Comparison of ENCODE assay signal across 18 cellular contexts in the genomic region with DNA sequence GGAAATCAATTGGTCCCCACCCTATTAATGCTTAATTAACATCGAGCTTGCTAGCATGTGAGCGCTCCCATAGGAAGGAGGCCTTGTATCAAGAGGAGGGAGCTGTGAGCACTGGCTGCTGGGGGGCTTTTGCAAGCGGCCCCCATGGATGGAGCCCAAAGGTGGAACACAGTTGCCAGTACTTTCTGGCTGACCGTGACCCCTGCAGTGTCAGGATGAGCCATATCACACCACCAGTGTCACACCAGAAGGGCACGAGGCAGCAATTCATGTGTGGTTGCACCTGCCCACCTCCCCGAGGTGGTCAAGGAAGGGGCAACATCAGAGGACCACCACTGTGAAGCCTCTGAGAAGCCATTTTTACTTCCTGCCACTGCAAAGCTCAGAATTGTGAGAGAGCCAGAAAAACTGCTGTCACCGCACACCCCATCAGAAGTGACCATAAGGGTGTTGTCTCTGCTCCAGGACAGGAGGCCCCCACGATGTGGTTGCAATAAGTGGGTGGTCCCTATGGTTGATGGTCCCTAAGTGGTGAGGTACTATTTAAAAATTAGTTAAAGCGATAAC.
DNase-seq lines count a peak whose midpoint lies in the region; ATAC-seq and TF ChIP-seq lines count a peak whose summit lies in the region.
"Had no signal": no experiment of that assay in that cellular context is flagged by ENCODE, and none has a peak within 500 bp of the region (broad histone marks: within the 10 kb centered on the region; RNA-seq: fewer than 3 reads in every experiment).

No MANE protein-coding gene starts in this region.

- H3K36me3 ChIP-seq in esophagus muscularis mucosa = no peaks in the 10 kb centered on the region
- H3K36me3 ChIP-seq in vagina = no peaks in the 10 kb centered on the region
- H3K36me3 ChIP-seq in CD4-positive, alpha-beta memory T cell (ENCODE audit: insufficient read depth, low read length) = no peaks in the 10 kb centered on the region
- H3K36me3 ChIP-seq: BLaER1 treated with 17β-estradiol and CSF1 and Interleukin-3, amounts not matched to agents 10 nM and 100 nM; HAP-1 had no signal

- peaks cover 2% of the 10 kb centered on the region for H3K27me3 Mint-ChIP-seq in activated CD8-positive, alpha-beta memory T cell treated with anti-CD3 and anti-CD28 coated beads, Interleukin-2, amount 10 ng/mL, durations not matched to agents 7 days and 5 days
- H3K27me3 Mint-ChIP-seq in neural crest cell (ENCODE audit: low read depth) = no peaks in the 10 kb centered on the region
- no peaks in the 10 kb centered on the region for H3K27me3 Mint-ChIP-seq in CD4-positive, alpha-beta memory T cell

- TF ChIP-seq POLR2A in esophagus muscularis mucosa (IDR thresholded peaks at IDR 0.05; ENCODE audit: low read depth) (no peak), vagina (IDR thresholded peaks at IDR 0.05) (no peak)

- H3K27ac Mint-ChIP-seq in activated CD8-positive, alpha-beta memory T cell treated with anti-CD3 and anti-CD28 coated beads, Interleukin-2, amount 10 ng/mL, durations not matched to agents 7 days and 5 days = no peak overlapping the region
- H3K27ac Mint-ChIP-seq in neural crest cell (ENCODE audit: unreplicated experiment) = no peak overlapping the region
- H3K27ac Mint-ChIP-seq in CD4-positive, alpha-beta memory T cell = peak overlapping the region in 2 of 7 donors; percentile 3 to 39
- H3K27ac Mint-ChIP-seq: CD4-positive, CD25-positive, alpha-beta regulatory T cell had no signal

- no peak for TF ChIP-seq CTCF in esophagus muscularis mucosa (IDR thresholded peaks at IDR 0.05)
- TF ChIP-seq CTCF in neural crest cell (conservative IDR thresholded peaks at IDR 0.05) = no peak
- TF ChIP-seq CTCF in vagina (IDR thresholded peaks at IDR 0.05) = no peak

- no peak overlapping the region for H3K4me3 Mint-ChIP-seq in activated CD8-positive, alpha-beta memory T cell treated with anti-CD3 and anti-CD28 coated beads, Interleukin-2, amount 10 ng/mL, durations not matched to agents 7 days and 5 days
- peak overlapping the region; percentile 89 for H3K4me3 Mint-ChIP-seq in neural crest cell
- H3K4me3 Mint-ChIP-seq in CD4-positive, alpha-beta memory T cell = no peak overlapping the region

- DNase-seq in activated CD8-positive, alpha-beta memory T cell treated with anti-CD3 and anti-CD28 coated beads, Interleukin-2, amount 10 ng/mL, durations not matched to agents 7 days and 5 days = peak; percentile 36
- DNase-seq in activated CD8-positive, alpha-beta memory T cell treated with anti-CD3 and anti-CD28 coated beads, Interleukin-2, amount 50 U/mL, for 4 hours = no peak
- DNase-seq in esophagus muscularis mucosa (ENCODE audit: extremely low spot score) (peak; percentile 85), neural crest cell (ENCODE audit: low read depth, low spot score) (no peak), vagina (ENCODE audit: extremely low spot score in 2 of 2) (peak; percentile 67 to 83), NCI-H82 (lab: John Stamatoyannopoulos, UW) (no peak)
- DNase-seq in CD4-positive, alpha-beta memory T cell = no peak
- DNase-seq: 8988T; AML-193; Calu3; CD4-positive, CD25-positive, alpha-beta regulatory T cell; DMS79 treated with DMSO at 0.1 percent for 48 hours; EL; GOT3 had no signal

- H3K27me3 ChIP-seq in esophagus muscularis mucosa = no peaks in the 10 kb centered on the region
- H3K27me3 ChIP-seq in vagina = no peaks in the 10 kb centered on the region
- no peaks in the 10 kb centered on the region for H3K27me3 ChIP-seq in CD4-positive, alpha-beta memory T cell (ENCODE audit: insufficient read depth, low read length)
- H3K27me3 ChIP-seq: BLaER1 treated with 17β-estradiol and CSF1 and Interleukin-3, amounts not matched to agents 10 nM and 100 nM had no signal

- ATAC-seq in activated CD8-positive, alpha-beta memory T cell treated with anti-CD3 and anti-CD28 coated beads, Interleukin-2, amount 10 ng/mL, durations not matched to agents 7 days and 5 days = no peak
- no peak for ATAC-seq in HG02571 (IDR thresholded peaks at IDR 0.05; ENCODE audit: unreplicated experiment)

- peaks cover 6 to 19% (median 15%) of the 10 kb centered on the region in 4 donors for H3K4me1 ChIP-seq in esophagus muscularis mucosa
- peaks cover 16% of the 10 kb centered on the region for H3K4me1 ChIP-seq in vagina
- peaks cover 13% of the 10 kb centered on the region for H3K4me1 ChIP-seq in CD4-positive, alpha-beta memory T cell (ENCODE audit: insufficient read depth, low read length)
- H3K4me1 ChIP-seq: HAP-1 had no signal

- 88% methylated on average over 9 of the region's 9 CpGs for WGBS in esophagus muscularis mucosa

- H3K4me1 Mint-ChIP-seq in activated CD8-positive, alpha-beta memory T cell treated with anti-CD3 and anti-CD28 coated beads, Interleukin-2, amount 10 ng/mL, durations not matched to agents 7 days and 5 days = peaks cover 6% of the 10 kb centered on the region
- H3K4me1 Mint-ChIP-seq in neural crest cell = peaks cover 14% of the 10 kb centered on the region
- peaks cover 5 to 19% (median 12%) of the 10 kb centered on the region in 4 donors for H3K4me1 Mint-ChIP-seq in CD4-positive, alpha-beta memory T cell

- intact Hi-C loops in esophagus muscularis mucosa (cut with DNase I) = loop anchor here (10.0 kb wide), 1 partner anchor 455 kb away; no protein-coding TSS in a partner anchor
- intact Hi-C loops in vagina (cut with DNase I) = no loop called here
- intact Hi-C loops in CD4-positive, alpha-beta memory T cell (cut with micrococcal nuclease) = no loop called here

- POLR2A ChIA-PET in CD4-positive, alpha-beta memory T cell (lab: Charles Lee; ENCODE audit: partially characterized antibody) = no interaction called here

- no peak overlapping the region for H3K27ac ChIP-seq in esophagus muscularis mucosa (replicated peaks in 1 of 4)
- H3K27ac ChIP-seq in vagina = no peak overlapping the region
- no peak overlapping the region for H3K27ac ChIP-seq in CD4-positive, alpha-beta memory T cell (ENCODE audit: low read depth, low read length)
- H3K27ac ChIP-seq: BLaER1 treated with 17β-estradiol and CSF1 and Interleukin-3, amounts not matched to agents 10 nM and 100 nM; HL-60 had no signal

- H3K9me3 Mint-ChIP-seq in activated CD8-positive, alpha-beta memory T cell treated with anti-CD3 and anti-CD28 coated beads, Interleukin-2, amount 10 ng/mL, durations not matched to agents 7 days and 5 days (ENCODE audit: low read depth) = no peaks in the 10 kb centered on the region
- no peaks in the 10 kb centered on the region for H3K9me3 Mint-ChIP-seq in neural crest cell
- no peaks in the 10 kb centered on the region for H3K9me3 Mint-ChIP-seq in CD4-positive, alpha-beta memory T cell
- H3K9me3 Mint-ChIP-seq: CD4-positive, CD25-positive, alpha-beta regulatory T cell had no signal

- H3K9me3 ChIP-seq in esophagus muscularis mucosa = no peaks in the 10 kb centered on the region
- H3K9me3 ChIP-seq in vagina = no peaks in the 10 kb centered on the region
- no peaks in the 10 kb centered on the region for H3K9me3 ChIP-seq in CD4-positive, alpha-beta memory T cell (ENCODE audit: control insufficient read depth in 1 of 2, low read length in 2 of 2)
- H3K9me3 ChIP-seq: BLaER1 treated with 17β-estradiol and CSF1 and Interleukin-3, amounts not matched to agents 10 nM and 100 nM; HAP-1 had no signal

- no peaks in the 10 kb centered on the region for H3K36me3 Mint-ChIP-seq in activated CD8-positive, alpha-beta memory T cell treated with anti-CD3 and anti-CD28 coated beads, Interleukin-2, amount 10 ng/mL, durations not matched to agents 7 days and 5 days
- H3K36me3 Mint-ChIP-seq in neural crest cell (ENCODE audit: low read depth) = no peaks in the 10 kb centered on the region
- peaks cover 0 to 2% of the 10 kb centered on the region in 2 donors for H3K36me3 Mint-ChIP-seq in CD4-positive, alpha-beta memory T cell
- H3K36me3 Mint-ChIP-seq: CD4-positive, CD25-positive, alpha-beta regulatory T cell had no signal

- TF ChIP-seq EP300 in esophagus muscularis mucosa (IDR thresholded peaks at IDR 0.05) = no peak

- H3K4me3 ChIP-seq in esophagus muscularis mucosa (no peak overlapping the region), vagina (no peak overlapping the region)
- no peak overlapping the region for H3K4me3 ChIP-seq in CD4-positive, alpha-beta memory T cell (ENCODE audit: low read length in 2 of 2)
- H3K4me3 ChIP-seq: BLaER1 treated with 17β-estradiol and CSF1 and Interleukin-3, amounts not matched to agents 10 nM and 100 nM; HAP-1 had no signal

- CTCF ChIA-PET in activated CD8-positive, alpha-beta memory T cell treated with anti-CD3 and anti-CD28 coated beads, Interleukin-2, amount 10 ng/mL, durations not matched to agents 7 days and 5 days (lab: Charles Lee) = no interaction called here
- CTCF ChIA-PET in CD4-positive, alpha-beta memory T cell (lab: Charles Lee; ENCODE audit: partially characterized antibody) = no interaction called here

Comparison
In these comparisons a context has a peak if more than half of its experiments do, and no peak if none do; other contexts are left out.
1. DNase-seq: peak in activated CD8-positive, alpha-beta memory T cell treated with anti-CD3 and anti-CD28 coated beads, Interleukin-2, amount 10 ng/mL, durations not matched to agents 7 days and 5 days (single experiment), esophagus muscularis mucosa (single experiment) and vagina (2 of 2); none in activated CD8-positive, alpha-beta memory T cell treated with anti-CD3 and anti-CD28 coated beads, Interleukin-2, amount 50 U/mL, for 4 hours (single experiment), neural crest cell (single experiment), NCI-H82 (single experiment) and CD4-positive, alpha-beta memory T cell (0 of 5).